24 cellular contexts compared by ENCODE assay signal in the genomic region with DNA sequence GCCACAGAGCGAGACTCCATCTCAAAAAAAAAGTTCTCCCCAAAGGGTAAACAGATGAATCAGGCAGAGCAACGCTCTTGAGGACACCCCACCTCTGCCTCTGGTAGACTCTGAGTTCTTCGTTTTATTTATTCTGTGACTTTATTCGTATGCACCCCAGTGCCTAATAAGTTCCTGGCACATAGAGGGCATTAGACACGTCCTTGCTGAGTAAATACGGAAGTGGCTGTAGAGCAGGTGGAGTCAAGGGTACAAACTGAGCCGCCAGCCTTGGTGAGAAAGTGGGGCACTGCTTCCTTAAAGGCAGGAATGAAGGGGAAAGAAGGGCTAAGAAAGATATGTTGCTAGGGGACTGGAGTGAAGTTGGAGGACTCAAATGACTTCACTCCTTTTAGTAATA. TPM values are rescaled to one million over a fixed set of nuclear protein-coding genes. Genes with fewer than 3 reads are reported as not detected.
"Had no signal": no experiment of that assay in that cellular context is flagged by ENCODE, and none has a peak within 500 bp of the region (broad histone marks: within the 10 kb centered on the region; RNA-seq: fewer than 3 reads in every experiment).

No MANE protein-coding gene starts in this region.

- H3K4me3 Mint-ChIP-seq: naive thymus-derived CD8-positive, alpha-beta T cell; stimulated activated naive B cell treated with anti-CD40 and anti-IgM and Interleukin-4, amounts not matched to agents 10 μg/mL and 1 μg/mL and 100 μg/mL, for 72 hours; stimulated activated naive CD8-positive, alpha-beta T cell treated with anti-CD3 and anti-CD28 coated beads, Interleukin-15, amount 100 ng/mL, for 72 hours had no signal

- H3K36me3 ChIP-seq: heart right ventricle, neutrophil, thoracic aorta, transverse colon had no signal

- H3K27me3 Mint-ChIP-seq: stimulated activated naive CD8-positive, alpha-beta T cell treated with anti-CD3 and anti-CD28 coated beads, Interleukin-15, amount 100 ng/mL, for 72 hours had no signal

- H3K9me3 ChIP-seq: neutrophil, thoracic aorta, transverse colon had no signal

- H3K9me3 Mint-ChIP-seq: naive thymus-derived CD8-positive, alpha-beta T cell; stimulated activated naive B cell treated with anti-CD40 and anti-IgM and Interleukin-4, amounts not matched to agents 10 μg/mL and 1 μg/mL and 100 μg/mL, for 72 hours; stimulated activated naive CD8-positive, alpha-beta T cell treated with anti-CD3 and anti-CD28 coated beads, Interleukin-15, amount 100 ng/mL, for 72 hours had no signal

- ATAC-seq: esophagus mucosa; heart right ventricle; naive thymus-derived CD8-positive, alpha-beta T cell; sciatic nerve; stimulated activated naive B cell treated with anti-CD40 and anti-IgM and Interleukin-4, amounts not matched to agents 10 μg/mL and 1 μg/mL and 100 μg/mL, for 72 hours; stimulated activated naive CD8-positive, alpha-beta T cell treated with anti-CD3 and anti-CD28 coated beads, Interleukin-15, amount 100 ng/mL, for 72 hours had no signal

- FAIRE-seq: endometrium, frontal cortex, islet of Langerhans had no signal

- H3K27ac ChIP-seq: heart right ventricle, neutrophil, thoracic aorta, transverse colon had no signal

- H3K27me3 ChIP-seq: neutrophil, transverse colon had no signal

- H3K4me3 ChIP-seq: heart right ventricle, thoracic aorta, transverse colon had no signal

- H3K36me3 Mint-ChIP-seq: naive thymus-derived CD8-positive, alpha-beta T cell; stimulated activated naive B cell treated with anti-CD40 and anti-IgM and Interleukin-4, amounts not matched to agents 10 μg/mL and 1 μg/mL and 100 μg/mL, for 72 hours had no signal

- DNase-seq: effector memory CD4-positive, alpha-beta T cell; heart right ventricle; hypothalamus; mesendoderm; naive thymus-derived CD8-positive, alpha-beta T cell; stimulated activated CD4-positive, alpha-beta T cell treated with anti-CD3 and anti-CD28 coated beads, Interleukin-2, amount 100 ng/mL, for 24 hours; stimulated activated CD4-positive, alpha-beta T cell treated with anti-CD3 and anti-CD28 coated beads, Interleukin-4, amount 100 ng/mL, for 4 hours; stimulated activated naive B cell treated with anti-CD40 and anti-IgM and Interleukin-4, amounts not matched to agents 10 μg/mL and 1 μg/mL and 100 μg/mL, for 72 hours; stimulated activated naive CD8-positive, alpha-beta T cell treated with anti-CD3 and anti-CD28 coated beads, Interleukin-15, amount 100 ng/mL, for 72 hours; substantia nigra; transverse colon had no signal

- H3K27ac Mint-ChIP-seq: naive thymus-derived CD8-positive, alpha-beta T cell; stimulated activated naive B cell treated with anti-CD40 and anti-IgM and Interleukin-4, amounts not matched to agents 10 μg/mL and 1 μg/mL and 100 μg/mL, for 72 hours; stimulated activated naive CD8-positive, alpha-beta T cell treated with anti-CD3 and anti-CD28 coated beads, Interleukin-15, amount 100 ng/mL, for 72 hours had no signal

- H3K4me1 ChIP-seq: heart right ventricle, transverse colon had no signal

RNA-seq across cellular contexts. Expression of a gene that starts 12.9 kb away (rescaled TPM):
- total RNA-seq: esophagus mucosa; glomerular endothelial cell; lung microvascular endothelial cell; mononuclear cell; naive thymus-derived CD8-positive, alpha-beta T cell; pulmonary artery endothelial cell; transverse colon had no signal
- polyA plus RNA-seq: fibroblast of lung; naive thymus-derived CD8-positive, alpha-beta T cell; neural cell had no signal
